Comparison of ENCODE assay signal across 9 cellular contexts in genomic region chr1:221543529-221544120, GRCh38.
DNase-seq lines count a peak whose midpoint lies in the region; ATAC-seq, FAIRE-seq and TF ChIP-seq lines count a peak whose summit lies in the region.
"Had no signal": no experiment of that assay in that cellular context is flagged by ENCODE, and none has a peak within 500 bp of the region (broad histone marks: within the 10 kb centered on the region; RNA-seq: fewer than 3 reads in every experiment).

No MANE protein-coding gene starts in this region.

- CTCF ChIA-PET in H1 (lab: Charles Lee; ENCODE audit: partially characterized antibody), result interaction anchor here (0.7 to 2.5 kb wide), 16 partner anchors 9 to 912 kb away, joined by 3 to 5 read pairs (median 4); no protein-coding TSS in a partner anchor

- no peak overlapping the region for H3K23ac ChIP-seq in H1 (ENCODE audit: insufficient read length)

- H4K8ac ChIP-seq in H1 (ENCODE audit: extremely low read depth, insufficient read depth, low read length), result no peak overlapping the region

- H2BK5ac ChIP-seq in H1 (ENCODE audit: low read depth, low read length), result no peak overlapping the region; the same call in 1 of the 2 replicates

- no peak overlapping the region for H3K4ac ChIP-seq in H1 (replicated peaks; ENCODE audit: insufficient read length, low read depth, low read length)

- no peaks in the 10 kb centered on the region for H4K20me1 ChIP-seq in H1 (replicated peaks in 1 of 2; ENCODE audit: control insufficient read depth in 1 of 2, insufficient read depth in 2 of 2, low read length in 2 of 2)

- no peaks in the 10 kb centered on the region for H3K9me3 ChIP-seq in H1 (ENCODE audit: insufficient read depth in 2 of 2, low read depth in 1 of 2, low read length in 1 of 2)
- H3K9me3 ChIP-seq: SJSA1 had no signal

- no peak overlapping the region for H2BK20ac ChIP-seq in H1 (ENCODE audit: low read length)

- no peaks in the 10 kb centered on the region for H3K36me3 Mint-ChIP-seq in activated naive CD8-positive, alpha-beta T cell treated with anti-CD3 and anti-CD28 coated beads for 36 hours

- no peak overlapping the region for H2BK15ac ChIP-seq in H1 (ENCODE audit: low read length)

- no peak overlapping the region for H3K56ac ChIP-seq in H1 (replicated peaks; ENCODE audit: insufficient read length, low read depth, low read length)

- TF ChIP-seq POLR2A in H1 (IDR thresholded peaks at IDR 0.05; ENCODE audit: control extremely low read depth in 1 of 2, low read depth in 2 of 2, low read length in 2 of 2), result no peak

- DNase-seq in GDM1 (lab: John Stamatoyannopoulos, UW) (peak; percentile 7), MV-4-11 (lab: John Stamatoyannopoulos, UW) (peak; percentile 33), H1 (ENCODE audit: low read depth in 1 of 2, low spot score in 2 of 2) (no peak), occipital lobe (lab: John Stamatoyannopoulos, UW) (peak; percentile 1), NCI-H2171 treated with DMSO at 0.1 percent for 48 hours (lab: John Stamatoyannopoulos, UW) (no peak)
- no peak for DNase-seq in activated naive CD4-positive, alpha-beta T cell treated with anti-CD3 and anti-CD28 coated beads, Interleukin-2, amount 50 U/mL, for 16 hours
- no peak for DNase-seq in activated naive CD8-positive, alpha-beta T cell treated with anti-CD3 and anti-CD28 coated beads for 36 hours

- peak overlapping the region in 2 of 4 experiments; percentile 13 to 20; a peak in 1 of 7 replicates for H3K9ac ChIP-seq in H1 (replicated peaks in 1 of 4; ENCODE audit: extremely low read depth in 1 of 4, low read depth in 3 of 4, low read length in 3 of 4)

- no peaks in the 10 kb centered on the region for H3K79me2 ChIP-seq in H1 (ENCODE audit: control insufficient read depth in 1 of 2, insufficient read depth in 2 of 2, low read length in 2 of 2)

- no peaks in the 10 kb centered on the region for H3K23me2 ChIP-seq in H1 (ENCODE audit: low read depth, low read length)

- H3K79me1 ChIP-seq in H1 (ENCODE audit: low read depth, low read length), result no peaks in the 10 kb centered on the region

- no peak overlapping the region for H3K27ac Mint-ChIP-seq in activated naive CD8-positive, alpha-beta T cell treated with anti-CD3 and anti-CD28 coated beads for 36 hours

- FAIRE-seq in H1 (lab: Jason Lieb, UNC), result no peak

- no peak overlapping the region for H2BK120ac ChIP-seq in H1 (replicated peaks; ENCODE audit: low read depth, low read length)

- H3K27me3 Mint-ChIP-seq in activated naive CD8-positive, alpha-beta T cell treated with anti-CD3 and anti-CD28 coated beads for 36 hours, result peaks cover 15% of the 10 kb centered on the region

- no peaks in the 10 kb centered on the region for H3K27me3 ChIP-seq in H1 (replicated peaks in 1 of 4; ENCODE audit: control insufficient read depth in 3 of 4, extremely low read depth in 1 of 4, insufficient read depth in 3 of 4, low read length in 3 of 4)
- H3K27me3 ChIP-seq: SJSA1 had no signal

- peak; percentile 51 to 60 for TF ChIP-seq RAD21 in H1 (IDR thresholded peaks at IDR 0.05 in 1 of 2, conservative IDR thresholded peaks at IDR 0.05 in 1 of 2; ENCODE audit: low read depth in 2 of 2, low read length in 2 of 2)

- H3K14ac ChIP-seq in H1 (ENCODE audit: insufficient read length), result no peak overlapping the region

- no peaks in the 10 kb centered on the region for H3K36me3 ChIP-seq in H1 (ENCODE audit: control insufficient read depth in 2 of 4, insufficient read depth in 4 of 4, low read length in 3 of 4)
- H3K36me3 ChIP-seq: SJSA1 had no signal

- no peak overlapping the region for H3K27ac ChIP-seq in H1 (ENCODE audit: low read depth, low read length)
- H3K27ac ChIP-seq: SJSA1 had no signal

- no peak overlapping the region; a peak in 1 of 4 replicates for H3K4me2 ChIP-seq in H1 (ENCODE audit: insufficient read depth in 1 of 2, low read depth in 2 of 2, low read length in 2 of 2)

- H3K4me3 Mint-ChIP-seq in activated naive CD8-positive, alpha-beta T cell treated with anti-CD3 and anti-CD28 coated beads for 36 hours, result no peak overlapping the region

- WGBS in H1 (ENCODE audit: extremely low coverage in 1 of 2, insufficient coverage in 1 of 2, insufficient read length in 1 of 2, insufficient replicate concordance in 2 of 2, low coverage in 1 of 2, low lambda C conversion rate in 2 of 2, missing lambda C conversion rate in 1 of 2), 2 experiments, result 85% methylated on average over 4 of the region's 4 CpGs; no CpG with 5 or more reads in 1 of the 2 experiments

- no peak overlapping the region for H2BK12ac ChIP-seq in H1 (ENCODE audit: low read depth, low read length)

- H3K4me1 Mint-ChIP-seq in activated naive CD8-positive, alpha-beta T cell treated with anti-CD3 and anti-CD28 coated beads for 36 hours, result no peaks in the 10 kb centered on the region

- no peak overlapping the region for H4K91ac ChIP-seq in H1 (replicated peaks; ENCODE audit: insufficient read length, low read length)

- TF ChIP-seq EP300 in H1 (IDR thresholded peaks at IDR 0.05; ENCODE audit: borderline replicate concordance in 1 of 2, low read depth in 2 of 2, low read length in 2 of 2), result no peak

- H2AK5ac ChIP-seq in H1 (ENCODE audit: low read depth, low read length), result no peak overlapping the region

- no peak overlapping the region; the same call in 1 of the 2 replicates for H3K18ac ChIP-seq in H1 (ENCODE audit: extremely low read depth, low read length)

- no peaks in the 10 kb centered on the region for H3K9me3 Mint-ChIP-seq in activated naive CD8-positive, alpha-beta T cell treated with anti-CD3 and anti-CD28 coated beads for 36 hours

- no peak overlapping the region for H3K4me3 ChIP-seq in H1 (ENCODE audit: extremely low read depth in 1 of 4, insufficient read depth in 2 of 4, low read depth in 3 of 4, low read length in 4 of 4)
- H3K4me3 ChIP-seq: SJSA1 had no signal

- peak in 2 of 3 experiments; percentile 37 to 38; a peak in 2 of 4 replicates for TF ChIP-seq CTCF in H1 (IDR thresholded peaks at IDR 0.05; ENCODE audit: control extremely low read depth in 1 of 3, insufficient read depth in 1 of 3, low read depth in 1 of 3, low read length in 3 of 3)

- no peak for ATAC-seq in HG02759 (IDR thresholded peaks at IDR 0.05; ENCODE audit: unreplicated experiment)

- H2AFZ ChIP-seq in H1 (ENCODE audit: low read length), result peak overlapping the region; percentile 65; the same call in 1 of the 2 replicates

- POLR2A ChIA-PET in H1 (lab: Charles Lee; ENCODE audit: partially characterized antibody), result interaction anchor here (0.6 kb wide), 1 partner anchor 722 kb away, joined by 3 read pairs; no protein-coding TSS in a partner anchor

- H3K4me1 ChIP-seq in H1 (replicated peaks in 1 of 4; ENCODE audit: control insufficient read depth in 3 of 4, insufficient read depth in 4 of 4, low read length in 3 of 4), result peaks cover 0 to 4% (median 2%) of the 10 kb centered on the region in 4 experiments; a peak in 3 of 7 replicates
- H3K4me1 ChIP-seq: SJSA1 had no signal

- H4K5ac ChIP-seq in H1 (ENCODE audit: insufficient read length, low read depth, low read length), result no peak overlapping the region

TF ChIP-seq in H1, 55 proteins besides CTCF, POLR2A, EP300 and RAD21 (continues in another document):
- TF ChIP-seq SIN3A (conservative IDR thresholded peaks at IDR 0.05 in 1 of 2, IDR thresholded peaks at IDR 0.05 in 1 of 2; ENCODE audit: low read depth in 1 of 2, low read length in 2 of 2) (no peak), SAP30 (IDR thresholded peaks at IDR 0.05; ENCODE audit: insufficient read depth, insufficient replicate concordance, low read length) (no peak), SUZ12 (IDR thresholded peaks at IDR 0.05; ENCODE audit: low read length) (no peak), GABPA (IDR thresholded peaks at IDR 0.05; ENCODE audit: borderline replicate concordance, insufficient read depth, low read length) (no peak), CREB1 (IDR thresholded peaks at IDR 0.05) (no peak), FOSL1 (IDR thresholded peaks at IDR 0.05; ENCODE audit: insufficient read depth, low read depth, low read length) (no peak), KDM4A (IDR thresholded peaks at IDR 0.05; ENCODE audit: low read depth, low read length, severe bottlenecking) (no peak), BCL11A (IDR thresholded peaks at IDR 0.05; ENCODE audit: low read depth in 2 of 2, low read length in 2 of 2) (no peak), ASH2L (IDR thresholded peaks at IDR 0.05; ENCODE audit: low read length) (no peak), SP1 (IDR thresholded peaks at IDR 0.05; ENCODE audit: low read depth, low read length) (no peak), RNF2 (IDR thresholded peaks at IDR 0.05; ENCODE audit: borderline replicate concordance, low read depth, low read length, missing control alignments, poor library complexity, severe bottlenecking) (no peak), SRF (IDR thresholded peaks at IDR 0.05; ENCODE audit: low read depth, low read length) (no peak), CEBPB (IDR thresholded peaks at IDR 0.05; ENCODE audit: low read depth, low read length) (no peak), USF2 (IDR thresholded peaks at IDR 0.05; ENCODE audit: low read length) (no peak), ATF2 (IDR thresholded peaks at IDR 0.05; ENCODE audit: low read length) (no peak)
- TF ChIP-seq, protein P1, sequence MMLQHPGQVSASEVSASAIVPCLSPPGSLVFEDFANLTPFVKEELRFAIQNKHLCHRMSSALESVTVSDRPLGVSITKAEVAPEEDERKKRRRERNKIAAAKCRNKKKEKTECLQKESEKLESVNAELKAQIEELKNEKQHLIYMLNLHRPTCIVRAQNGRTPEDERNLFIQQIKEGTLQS (IDR thresholded peaks at IDR 0.05; ENCODE audit: insufficient read depth, low read depth, low read length), result no peak

Comparison
In these comparisons a context has a peak if more than half of its experiments do, and no peak if none do; other contexts are left out.
1. DNase-seq: peak in GDM1 (single experiment), MV-4-11 (single experiment) and occipital lobe (single experiment); none in H1 (0 of 2), NCI-H2171 treated with DMSO at 0.1 percent for 48 hours (single experiment), activated naive CD4-positive, alpha-beta T cell treated with anti-CD3 and anti-CD28 coated beads, Interleukin-2, amount 50 U/mL, for 16 hours (single experiment) and activated naive CD8-positive, alpha-beta T cell treated with anti-CD3 and anti-CD28 coated beads for 36 hours (single experiment).